In genomic region chr12:57109207-57110160, GRCh38 we compare ENCODE assay signal across 8 cellular contexts. TPM values are rescaled to one million over a fixed set of nuclear protein-coding genes. Genes with fewer than 3 reads are reported as not detected.
DNase-seq lines count a peak whose midpoint lies in the region; ATAC-seq and TF ChIP-seq lines count a peak whose summit lies in the region.

No MANE protein-coding gene starts in this region.

- TF ChIP-seq CTCF in MM.1S (IDR thresholded peaks at IDR 0.05; ENCODE audit: low read length): no peak
- TF ChIP-seq CTCF in neural progenitor cell (IDR thresholded peaks at IDR 0.05): no peak
- no peak for TF ChIP-seq CTCF in GM20000 (IDR thresholded peaks at IDR 0.05; ENCODE audit: extremely low read depth, missing control alignments)

- H2AFZ ChIP-seq in MM.1S (ENCODE audit: low read length): peak overlapping the region; percentile 79; the same call in 1 of the 2 replicates
- H2AFZ ChIP-seq in neural progenitor cell (replicated peaks): peak overlapping the region; percentile 63

- peaks cover 51% of the 10 kb centered on the region for H3K36me3 Mint-ChIP-seq in effector memory CD8-positive, alpha-beta T cell (ENCODE audit: insufficient read depth)
- H3K36me3 Mint-ChIP-seq in neural progenitor cell: peaks cover 4% of the 10 kb centered on the region

- H3K9me3 ChIP-seq in BLaER1 (no peaks in the 10 kb centered on the region), MM.1S (replicated peaks; ENCODE audit: insufficient read depth, low read length) (no peaks in the 10 kb centered on the region), neural progenitor cell (ENCODE audit: low read depth) (no peaks in the 10 kb centered on the region)

- no peak for ATAC-seq in effector memory CD8-positive, alpha-beta T cell (replicated peaks)
- no peak for ATAC-seq in GM19463 (IDR thresholded peaks at IDR 0.05; ENCODE audit: unreplicated experiment)

- H3K4me2 ChIP-seq in BLaER1 (peak overlapping the region; percentile 99), MM.1S (ENCODE audit: low read depth, low read length) (peak overlapping the region; percentile 98), neural progenitor cell (peak overlapping the region; percentile 81)

- H3K4me3 Mint-ChIP-seq in effector memory CD8-positive, alpha-beta T cell: peak overlapping the region; percentile 84 to 88
- H3K4me3 Mint-ChIP-seq in neural progenitor cell: peak overlapping the region; percentile 86

- H3K9me2 ChIP-seq in MM.1S (replicated peaks; ENCODE audit: insufficient read depth, low read length): no peaks in the 10 kb centered on the region

- H3K27ac ChIP-seq in BLaER1 (peak overlapping the region; percentile 93), MM.1S (ENCODE audit: low read length) (no peak overlapping the region), neural progenitor cell (no peak overlapping the region)

- no peaks in the 10 kb centered on the region for H3K27me3 Mint-ChIP-seq in effector memory CD8-positive, alpha-beta T cell
- peaks cover 9% of the 10 kb centered on the region for H3K27me3 Mint-ChIP-seq in neural progenitor cell (ENCODE audit: insufficient read depth, low read depth)

- peak overlapping the region; percentile 91 to 93 for H3K27ac Mint-ChIP-seq in effector memory CD8-positive, alpha-beta T cell
- H3K27ac Mint-ChIP-seq in neural progenitor cell: peak overlapping the region; percentile 97

- no peaks in the 10 kb centered on the region for H3K27me3 ChIP-seq in BLaER1
- no peaks in the 10 kb centered on the region for H3K27me3 ChIP-seq in MM.1S (replicated peaks; ENCODE audit: insufficient read depth, low read length)
- H3K27me3 ChIP-seq in neural progenitor cell: no peaks in the 10 kb centered on the region

- H3K4me1 Mint-ChIP-seq in effector memory CD8-positive, alpha-beta T cell (ENCODE audit: low read depth in 2 of 2): peaks cover 39 to 45% of the 10 kb centered on the region in 2 donors
- H3K4me1 Mint-ChIP-seq in neural progenitor cell: peaks cover 44% of the 10 kb centered on the region

- DNase-seq in MM.1S (no peak), neural progenitor cell (ENCODE audit: low spot score) (no peak), SIG-M5 treated with dmso at 0.1 percent for 504 hours (lab: John Stamatoyannopoulos, UW; ENCODE audit: unreplicated experiment) (no peak), cortex of kidney (lab: John Stamatoyannopoulos, UW) (no peak), GM20000 (ENCODE audit: low spot score) (no peak)
- DNase-seq in effector memory CD8-positive, alpha-beta T cell: no peak

- H3K4me1 ChIP-seq in BLaER1 (peaks cover 35% of the 10 kb centered on the region), MM.1S (ENCODE audit: low read length) (peaks cover 5% of the 10 kb centered on the region), neural progenitor cell (peaks cover 22% of the 10 kb centered on the region)

- H3K9ac ChIP-seq in BLaER1: peak overlapping the region; percentile 95
- no peak overlapping the region for H3K9ac ChIP-seq in MM.1S (ENCODE audit: low read length)
- no peak overlapping the region for H3K9ac ChIP-seq in neural progenitor cell

- H3K9me3 Mint-ChIP-seq in effector memory CD8-positive, alpha-beta T cell: no peaks in the 10 kb centered on the region
- peaks cover 2% of the 10 kb centered on the region for H3K9me3 Mint-ChIP-seq in neural progenitor cell

- H3K79me2 ChIP-seq in MM.1S (ENCODE audit: low read length) (peaks cover 12% of the 10 kb centered on the region; the same call in 1 of the 2 replicates), neural progenitor cell (ENCODE audit: low read depth) (peaks cover 3% of the 10 kb centered on the region)

- H4K20me1 ChIP-seq in BLaER1 (peaks cover 52% of the 10 kb centered on the region), MM.1S (ENCODE audit: insufficient read depth, low read length) (no peaks in the 10 kb centered on the region), neural progenitor cell (ENCODE audit: low read depth) (no peaks in the 10 kb centered on the region)

- H3F3A ChIP-seq in MM.1S (ENCODE audit: insufficient read depth, low read length) (peaks cover 14% of the 10 kb centered on the region), neural progenitor cell (ENCODE audit: low read depth) (peaks cover 20% of the 10 kb centered on the region)

- H3K4me3 ChIP-seq in BLaER1 (peak overlapping the region; percentile 94), MM.1S (ENCODE audit: low read length) (peak overlapping the region; percentile 72), neural progenitor cell (peak overlapping the region; percentile 41)

- peaks cover 44% of the 10 kb centered on the region for H3K36me3 ChIP-seq in BLaER1
- no peaks in the 10 kb centered on the region for H3K36me3 ChIP-seq in MM.1S (replicated peaks; ENCODE audit: insufficient read depth, low read length)
- H3K36me3 ChIP-seq in neural progenitor cell: no peaks in the 10 kb centered on the region

RNA-seq across cellular contexts. Expression of gene STAT6, which starts 1.7 kb away (rescaled TPM):
- 12.9 and 21.6 TPM in 2 replicates for total RNA-seq in neural progenitor cell (ENCODE audit: low replicate concordance)

RNA-seq across cellular contexts. Expression of gene LRP1, which starts 18.8 kb away (rescaled TPM):
- 13.9 and 31.9 TPM in 2 replicates for total RNA-seq in neural progenitor cell (ENCODE audit: low replicate concordance)

RNA-seq across cellular contexts. Expression of gene NAB2, which starts 20.6 kb away (rescaled TPM):
- total RNA-seq in neural progenitor cell (ENCODE audit: low replicate concordance): 19.8 and 41.3 TPM in 2 replicates

RNA-seq across cellular contexts. Expression of gene NEMP1, which starts 30.9 kb away (rescaled TPM):
- 55.3 and 72.0 TPM in 2 replicates for total RNA-seq in neural progenitor cell (ENCODE audit: low replicate concordance)

RNA-seq across cellular contexts. Expression of gene LRP1-AS, which starts 37.9 kb away (rescaled TPM):
- not detected in 2 replicates for total RNA-seq in neural progenitor cell (ENCODE audit: low replicate concordance)

Comparison
In these comparisons a context has a peak if more than half of its experiments do, and no peak if none do; other contexts are left out.
1. H3K4me3 ChIP-seq: peak in every context shown above with its lines; median percentile 94 in BLaER1; 72 in MM.1S; 41 in neural progenitor cell.